1 cellular context compared by ENCODE assay signal in genomic region chr19:18431351-18432197, GRCh38.
TF ChIP-seq lines count a peak whose summit lies in the region.

No MANE protein-coding gene starts in this region.

TF ChIP-seq in HEK293, 187 proteins besides CTCF, POLR2A, EP300 and RAD21 (continued from another document):
- TF ChIP-seq PRDM10 (tag by site-specific recombination; IDR thresholded peaks at IDR 0.05), result peak; percentile 51; the same call in 1 of the 2 replicates
- peak; percentile 83; the same call in 1 of the 2 replicates for TF ChIP-seq BCL11B (tag by site-specific recombination; IDR thresholded peaks at IDR 0.05; ENCODE audit: low read depth)
- TF ChIP-seq ZXDB (tag by site-specific recombination; IDR thresholded peaks at IDR 0.05), result peak; percentile 34; the same call in 1 of the 2 replicates
- peak; percentile 91 for TF ChIP-seq GLIS1 (tag by site-specific recombination; IDR thresholded peaks at IDR 0.05)
- TF ChIP-seq KLF9 (tag by site-specific recombination; IDR thresholded peaks at IDR 0.05; ENCODE audit: low read depth), result peak; percentile 42; the same call in 1 of the 2 replicates
- 0 out of 2 replicates have a peak, but pooled peaks have one; percentile 24 for TF ChIP-seq KLF8 (tag by site-specific recombination; IDR thresholded peaks at IDR 0.05)
- no peak for TF ChIP-seq ZBTB44 (tag by site-specific recombination; IDR thresholded peaks at IDR 0.05)
- peak; percentile 45 for TF ChIP-seq KLF1 (tag by site-specific recombination; IDR thresholded peaks at IDR 0.05)
- peak; percentile 83 for TF ChIP-seq ZBTB7A (tag by site-specific recombination; IDR thresholded peaks at IDR 0.05; ENCODE audit: low read depth)
